In genomic region chr3:110016235-110016634, GRCh38 we compare ENCODE assay signal across 2 cellular contexts.
TF ChIP-seq lines count a peak whose summit lies in the region.

No MANE protein-coding gene starts in this region.

TF ChIP-seq in GM23338, 12 proteins besides CTCF, POLR2A, EP300 and RAD21:
- TF ChIP-seq ZNF462 (CRISPR knock-in tag; IDR thresholded peaks at IDR 0.05) (no peak), POLR2AphosphoS5 (IDR thresholded peaks at IDR 0.05; ENCODE audit: low read depth) (no peak), STAT1 (IDR thresholded peaks at IDR 0.05; ENCODE audit: unreplicated experiment) (no peak), EZH2phosphoT487 (IDR thresholded peaks at IDR 0.05; ENCODE audit: unreplicated experiment) (no peak), NANOG (IDR thresholded peaks at IDR 0.05; ENCODE audit: borderline replicate concordance) (no peak), CREB1 (CRISPR knock-in tag; IDR thresholded peaks at IDR 0.05; ENCODE audit: low read depth) (no peak), ETS1 (IDR thresholded peaks at IDR 0.05) (no peak), ZNF331 (CRISPR knock-in tag; IDR thresholded peaks at IDR 0.05; ENCODE audit: low read depth) (no peak), EZH2 (IDR thresholded peaks at IDR 0.05; ENCODE audit: low read depth, unreplicated experiment) (no peak), JUNB (IDR thresholded peaks at IDR 0.05; ENCODE audit: unreplicated experiment) (no peak), REST (IDR thresholded peaks at IDR 0.05; ENCODE audit: unreplicated experiment) (no peak), ZNF114 (CRISPR knock-in tag; IDR thresholded peaks at IDR 0.05) (no peak)

TF ChIP-seq in WTC11, 78 proteins besides CTCF, POLR2A, EP300 and RAD21 (continued from another document):
- no peak for TF ChIP-seq ARID4B (CRISPR knock-in tag; IDR thresholded peaks at IDR 0.05; ENCODE audit: borderline replicate concordance)
- no peak for TF ChIP-seq NR1H2 (CRISPR knock-in tag; IDR thresholded peaks at IDR 0.05)
- no peak for TF ChIP-seq CREM (CRISPR knock-in tag; IDR thresholded peaks at IDR 0.05)
- TF ChIP-seq IRF2 (CRISPR knock-in tag; IDR thresholded peaks at IDR 0.05; ENCODE audit: borderline replicate concordance, low read depth) = no peak
- TF ChIP-seq JUN (CRISPR knock-in tag; IDR thresholded peaks at IDR 0.05) = no peak
- TF ChIP-seq PREB (CRISPR knock-in tag; IDR thresholded peaks at IDR 0.05; ENCODE audit: borderline replicate concordance) = no peak
- no peak for TF ChIP-seq ZMAT4 (CRISPR knock-in tag; IDR thresholded peaks at IDR 0.05)
- TF ChIP-seq GRHL2 (CRISPR knock-in tag; IDR thresholded peaks at IDR 0.05; ENCODE audit: insufficient replicate concordance, severe bottlenecking) = no peak
- no peak for TF ChIP-seq RORB (CRISPR knock-in tag; IDR thresholded peaks at IDR 0.05)
